29 cellular contexts compared by ENCODE assay signal in the genomic region with DNA sequence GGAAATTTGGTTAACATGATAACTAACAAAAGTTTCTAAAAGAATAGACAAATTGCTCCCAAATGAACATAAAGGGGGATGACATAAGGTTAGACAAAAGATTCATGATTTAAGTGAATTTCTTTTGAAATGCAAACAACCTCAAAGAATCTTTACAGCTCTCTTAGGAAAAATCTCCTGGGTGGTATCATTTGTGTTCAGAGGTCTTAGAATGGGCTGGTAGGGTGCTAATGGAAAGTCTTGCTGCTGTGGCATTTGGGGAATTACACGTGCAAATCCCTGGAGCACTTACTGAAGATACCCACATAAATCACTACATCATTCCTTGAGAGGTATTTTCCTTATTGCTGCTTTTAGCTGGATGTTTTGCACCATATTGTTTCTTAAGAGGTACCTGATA. TPM values are rescaled to one million over a fixed set of nuclear protein-coding genes. Genes with fewer than 3 reads are reported as not detected.
"Had no signal": no experiment of that assay in that cellular context is flagged by ENCODE, and none has a peak within 500 bp of the region (broad histone marks: within the 10 kb centered on the region; RNA-seq: fewer than 3 reads in every experiment).

No MANE protein-coding gene starts in this region.

- H3K9me3 ChIP-seq: left ventricle myocardium inferior, mucosa of descending colon, pancreas, prostate gland, stomach, testis, thyroid gland, transverse colon, upper lobe of left lung, vagina had no signal

- H3K4me1 ChIP-seq: left ventricle myocardium inferior, pancreas, prostate gland, stomach, testis, thyroid gland, transverse colon, upper lobe of left lung, vagina had no signal

- H3K36me3 Mint-ChIP-seq: naive thymus-derived CD4-positive, alpha-beta T cell; natural killer cell treated with Interleukin-12 subunit alpha and Interleukin-12 subunit beta and Interleukin-15 and Interleukin-18, amount 100 ng/mL, for 72 hours; stimulated activated naive B cell treated with anti-CD40 and anti-IgM and Interleukin-4, amounts not matched to agents 10 μg/mL and 1 μg/mL and 100 μg/mL, for 72 hours had no signal

- H3K4me3 Mint-ChIP-seq: naive thymus-derived CD4-positive, alpha-beta T cell; natural killer cell treated with Interleukin-12 subunit alpha and Interleukin-12 subunit beta and Interleukin-15 and Interleukin-18, amount 100 ng/mL, for 72 hours; stimulated activated naive B cell treated with anti-CD40 and anti-IgM and Interleukin-4, amounts not matched to agents 10 μg/mL and 1 μg/mL and 100 μg/mL, for 72 hours had no signal

- DNase-seq: hippocampal formation; islet precursor cell; left ventricle myocardium inferior; midbrain; mucosa of descending colon; naive thymus-derived CD4-positive, alpha-beta T cell; nucleus accumbens; pancreas; posterior cingulate gyrus; retina; right cardiac atrium; stimulated activated CD4-positive, alpha-beta T cell treated with anti-CD3 and anti-CD28 coated beads, Interleukin-12 subunit alpha, Interleukin-12 subunit beta, amount 100 ng/mL, for 4 hours; stimulated activated CD4-positive, alpha-beta T cell treated with anti-CD3 and anti-CD28 coated beads, Interleukin-15, amount 100 ng/mL, for 24 hours; stimulated activated CD4-positive, alpha-beta T cell treated with anti-CD3 and anti-CD28 coated beads, Interleukin-2, amount 100 ng/mL, for 24 hours; stimulated activated CD4-positive, alpha-beta T cell treated with anti-CD3 and anti-CD28 coated beads, Interleukin-4, amount 100 ng/mL, for 1 hour; stimulated activated naive B cell treated with anti-CD40 and anti-IgM and Interleukin-4, amounts not matched to agents 10 μg/mL and 1 μg/mL and 100 μg/mL, for 72 hours; stimulated activated naive CD8-positive, alpha-beta T cell treated with anti-CD3 and anti-CD28 coated beads, Interleukin-15, Interleukin-2, amounts not matched to agents 100 U/mL and 50 U/mL, for 24 hours; stomach; testis; thyroid gland; transverse colon; upper lobe of left lung had no signal

- H3K4me1 Mint-ChIP-seq: naive thymus-derived CD4-positive, alpha-beta T cell; stimulated activated naive B cell treated with anti-CD40 and anti-IgM and Interleukin-4, amounts not matched to agents 10 μg/mL and 1 μg/mL and 100 μg/mL, for 72 hours had no signal

- H3K27me3 Mint-ChIP-seq: naive thymus-derived CD4-positive, alpha-beta T cell; natural killer cell treated with Interleukin-12 subunit alpha and Interleukin-12 subunit beta and Interleukin-15 and Interleukin-18, amount 100 ng/mL, for 72 hours; stimulated activated naive B cell treated with anti-CD40 and anti-IgM and Interleukin-4, amounts not matched to agents 10 μg/mL and 1 μg/mL and 100 μg/mL, for 72 hours had no signal

- ATAC-seq: mucosa of descending colon; naive thymus-derived CD4-positive, alpha-beta T cell; natural killer cell treated with Interleukin-12 subunit alpha and Interleukin-12 subunit beta and Interleukin-15 and Interleukin-18, amount 100 ng/mL, for 72 hours; pancreas; right cardiac atrium; sciatic nerve; stimulated activated naive B cell treated with anti-CD40 and anti-IgM and Interleukin-4, amounts not matched to agents 10 μg/mL and 1 μg/mL and 100 μg/mL, for 72 hours; stimulated activated naive CD8-positive, alpha-beta T cell treated with anti-CD3 and anti-CD28 coated beads, Interleukin-15, Interleukin-2, amounts not matched to agents 100 U/mL and 50 U/mL, for 24 hours had no signal

- H3K4me3 ChIP-seq: left ventricle myocardium inferior, lung, mucosa of descending colon, pancreas, prostate gland, skin epidermis, stomach, testis, thyroid gland, transverse colon, upper lobe of left lung, vagina had no signal

- H3K27ac ChIP-seq: left ventricle myocardium inferior, pancreas, prostate gland, skin epidermis, stomach, testis, thyroid gland, transverse colon, upper lobe of left lung, vagina had no signal

- H3K27ac Mint-ChIP-seq: naive thymus-derived CD4-positive, alpha-beta T cell; natural killer cell treated with Interleukin-12 subunit alpha and Interleukin-12 subunit beta and Interleukin-15 and Interleukin-18, amount 100 ng/mL, for 72 hours; stimulated activated naive B cell treated with anti-CD40 and anti-IgM and Interleukin-4, amounts not matched to agents 10 μg/mL and 1 μg/mL and 100 μg/mL, for 72 hours had no signal

- H3K27me3 ChIP-seq: pancreas, stomach, testis, thyroid gland, transverse colon, upper lobe of left lung, vagina had no signal

- H3K36me3 ChIP-seq: left ventricle myocardium inferior, pancreas, prostate gland, stomach, thyroid gland, transverse colon, upper lobe of left lung, vagina had no signal

RNA-seq across cellular contexts. Expression of a gene that starts 14.4 kb away (rescaled TPM):
- total RNA-seq: myocyte; naive thymus-derived CD4-positive, alpha-beta T cell; natural killer cell treated with Interleukin-12 subunit alpha and Interleukin-12 subunit beta and Interleukin-15 and Interleukin-18, amount 100 ng/mL, for 72 hours had no signal
- polyA plus RNA-seq: naive thymus-derived CD4-positive, alpha-beta T cell had no signal
